8 cellular contexts compared by ENCODE assay signal in genomic region chr11:125112235-125112604, GRCh38. TPM values are rescaled to one million over a fixed set of nuclear protein-coding genes. Genes with fewer than 3 reads are reported as not detected.
A peak's percentile ranks its signal among the peaks of the same experiment; 100 is the strongest.
DNase-seq lines count a peak whose midpoint lies in the region; ATAC-seq lines count a peak whose summit lies in the region.

No MANE protein-coding gene starts in this region.

- peak overlapping the region; percentile 98 for H3K27ac Mint-ChIP-seq in T-helper 1 cell treated with Interleukin-12 subunit alpha and Interleukin-12 subunit beta and Interleukin-4 antibody, amounts not matched to agents 30 μg/mL and 1 μg/mL, for 36 hours
- peak overlapping the region; percentile 99 for H3K27ac Mint-ChIP-seq in activated T-helper 17 cell treated with anti-CD3 and anti-CD28 coated beads, Interleukin-2, amount 50 U/mL, for 72 hours

- H3K9ac ChIP-seq in iPS-20b (ENCODE audit: low read depth, low read length) (peak overlapping the region; percentile 46; the same call in 1 of the 2 replicates), stomach smooth muscle (ENCODE audit: low read length in 2 of 2) (peak overlapping the region in 1 of 2 donors; percentile 47)

- H3K9me3 ChIP-seq in iPS-20b (ENCODE audit: insufficient read depth, low read depth, low read length) (peaks cover under 1% of the 10 kb centered on the region; the same call in 1 of the 2 replicates), stomach smooth muscle (ENCODE audit: control insufficient read depth in 2 of 2, low read length in 2 of 2) (no peaks in the 10 kb centered on the region)

- H3K4me3 Mint-ChIP-seq in T-helper 1 cell treated with Interleukin-12 subunit alpha and Interleukin-12 subunit beta and Interleukin-4 antibody, amounts not matched to agents 30 μg/mL and 1 μg/mL, for 36 hours, result peak overlapping the region; percentile 100
- peak overlapping the region; percentile 99 for H3K4me3 Mint-ChIP-seq in activated T-helper 17 cell treated with anti-CD3 and anti-CD28 coated beads, Interleukin-2, amount 50 U/mL, for 72 hours

- peaks cover 10% of the 10 kb centered on the region for H3K9me3 Mint-ChIP-seq in T-helper 1 cell treated with Interleukin-12 subunit alpha and Interleukin-12 subunit beta and Interleukin-4 antibody, amounts not matched to agents 30 μg/mL and 1 μg/mL, for 36 hours
- peaks cover 5% of the 10 kb centered on the region for H3K9me3 Mint-ChIP-seq in activated T-helper 17 cell treated with anti-CD3 and anti-CD28 coated beads, Interleukin-2, amount 50 U/mL, for 72 hours

- H3K27me3 Mint-ChIP-seq in T-helper 1 cell treated with Interleukin-12 subunit alpha and Interleukin-12 subunit beta and Interleukin-4 antibody, amounts not matched to agents 30 μg/mL and 1 μg/mL, for 36 hours (ENCODE audit: low read depth), result peaks cover 8% of the 10 kb centered on the region
- H3K27me3 Mint-ChIP-seq in activated T-helper 17 cell treated with anti-CD3 and anti-CD28 coated beads, Interleukin-2, amount 50 U/mL, for 72 hours, result peaks cover 5% of the 10 kb centered on the region

- H3K27ac ChIP-seq in iPS-20b (ENCODE audit: low read length), result no peak overlapping the region
- peak overlapping the region; percentile 59 for H3K27ac ChIP-seq in stomach smooth muscle (ENCODE audit: low read length)

- H3K4me1 ChIP-seq in iPS-20b (ENCODE audit: insufficient read depth, low read length) (peaks cover 5% of the 10 kb centered on the region), stomach smooth muscle (ENCODE audit: control insufficient read depth, insufficient read depth, low read length) (peaks cover 7% of the 10 kb centered on the region)

- no peaks in the 10 kb centered on the region for H3K36me3 ChIP-seq in iPS-20b (ENCODE audit: insufficient read depth, low read depth, low read length)
- no peaks in the 10 kb centered on the region for H3K36me3 ChIP-seq in stomach smooth muscle (ENCODE audit: control insufficient read depth in 2 of 2, insufficient read depth in 2 of 2, low read length in 2 of 2)

- no peak for ATAC-seq in activated T-helper 17 cell treated with anti-CD3 and anti-CD28 coated beads, Interleukin-2, amount 50 U/mL, for 72 hours (replicated peaks)
- no peak for ATAC-seq in HG02678 (IDR thresholded peaks at IDR 0.05; ENCODE audit: unreplicated experiment)

- H3K27me3 ChIP-seq in iPS-20b (ENCODE audit: insufficient read depth, low read length) (no peaks in the 10 kb centered on the region), stomach smooth muscle (ENCODE audit: control insufficient read depth in 1 of 2, insufficient read depth in 2 of 2, low read length in 2 of 2) (peaks cover 0 to 3% of the 10 kb centered on the region in 2 donors)

- peaks cover 5% of the 10 kb centered on the region for H3K36me3 Mint-ChIP-seq in T-helper 1 cell treated with Interleukin-12 subunit alpha and Interleukin-12 subunit beta and Interleukin-4 antibody, amounts not matched to agents 30 μg/mL and 1 μg/mL, for 36 hours (ENCODE audit: low read depth)
- peaks cover 8% of the 10 kb centered on the region for H3K36me3 Mint-ChIP-seq in activated T-helper 17 cell treated with anti-CD3 and anti-CD28 coated beads, Interleukin-2, amount 50 U/mL, for 72 hours (ENCODE audit: low read depth)

- DNase-seq in T-helper 1 cell, result no peak
- no peak for DNase-seq in central memory CD4-positive, alpha-beta T cell
- DNase-seq in NCI-H345 treated with DMSO at 0.1 percent for 48 hours (lab: John Stamatoyannopoulos, UW; ENCODE audit: unreplicated experiment), result no peak

- H3K4me3 ChIP-seq in iPS-20b (ENCODE audit: low read length), result peak overlapping the region; percentile 60
- peak overlapping the region; percentile 45 to 93 for H3K4me3 ChIP-seq in stomach smooth muscle (ENCODE audit: low read length in 2 of 2)

- peaks cover 17% of the 10 kb centered on the region for H3K4me1 Mint-ChIP-seq in T-helper 1 cell treated with Interleukin-12 subunit alpha and Interleukin-12 subunit beta and Interleukin-4 antibody, amounts not matched to agents 30 μg/mL and 1 μg/mL, for 36 hours (ENCODE audit: low read depth)
- H3K4me1 Mint-ChIP-seq in activated T-helper 17 cell treated with anti-CD3 and anti-CD28 coated beads, Interleukin-2, amount 50 U/mL, for 72 hours, result peaks cover 9% of the 10 kb centered on the region

RNA-seq across cellular contexts. Expression of gene TMEM218, which starts 0.8 kb away (rescaled TPM):
- 10 to 100 TPM; 11.3 to 14.2 TPM for total RNA-seq in activated T-helper 17 cell treated with anti-CD3 and anti-CD28 coated beads, Interleukin-2, amount 50 U/mL, for 72 hours

RNA-seq across cellular contexts. Expression of gene SLC37A2, which starts 49.1 kb away (rescaled TPM):
- 1 to 10 TPM; 1.6 to 2.6 TPM for total RNA-seq in activated T-helper 17 cell treated with anti-CD3 and anti-CD28 coated beads, Interleukin-2, amount 50 U/mL, for 72 hours

RNA-seq across cellular contexts. Expression of gene PKNOX2, which starts 52.3 kb away (rescaled TPM):
- total RNA-seq in activated T-helper 17 cell treated with anti-CD3 and anti-CD28 coated beads, Interleukin-2, amount 50 U/mL, for 72 hours, result not detected
